Comparison of ENCODE assay signal across 8 cellular contexts in genomic region chr16:2223375-2224182, GRCh38.
DNase-seq lines count a peak whose midpoint lies in the region; ATAC-seq lines count a peak whose summit lies in the region.

TSS of gene E4F1 (plus strand) at chr16:2223591. CDS start at chr16:2223614, 23 bp downstream.

- DNase-seq in Ammon's horn (ENCODE audit: low spot score) (peak; percentile 100), GM19238 (ENCODE audit: insufficient read length, low spot score) (peak; percentile 100), NCI-H524 (lab: John Stamatoyannopoulos, UW) (peak; percentile 99), kidney tubule cell (ENCODE audit: low spot score) (peak; percentile 100)
- DNase-seq in activated CD4-positive, alpha-beta T cell treated with anti-CD3 and anti-CD28 coated beads for 4 hours: peak; percentile 99
- DNase-seq in stimulated activated CD4-positive, alpha-beta T cell treated with anti-CD3 and anti-CD28 coated beads, Interleukin-1b, Interleukin-23, amount 100 ng/mL, for 24 hours (ENCODE audit: low read depth in 4 of 4, low spot score in 1 of 4): peak; percentile 99 to 100 (median 100)

- peak within 1 kb of the TSS; percentile 77 for H3K27ac ChIP-seq in cingulate gyrus (ENCODE audit: low read depth, low read length)

- peak; percentile 92 for ATAC-seq in HG03442 (IDR thresholded peaks at IDR 0.05; ENCODE audit: unreplicated experiment)

Comparison
In these comparisons a context has a peak if more than half of its experiments do, and no peak if none do; other contexts are left out.
1. Peak in every context shown above with its lines: DNase-seq, ATAC-seq and H3K27ac ChIP-seq.